ENCODE assay signal across 8 cellular contexts in genomic region chr2:208820289-208820688, GRCh38.
DNase-seq lines count a peak whose midpoint lies in the region; ATAC-seq, FAIRE-seq and TF ChIP-seq lines count a peak whose summit lies in the region.

No MANE protein-coding gene starts in this region.

- H3K79me1 ChIP-seq in H1 (ENCODE audit: low read depth, low read length): no peaks in the 10 kb centered on the region

- H3K9ac ChIP-seq in H1 (replicated peaks in 1 of 4; ENCODE audit: extremely low read depth in 1 of 4, low read depth in 3 of 4, low read length in 3 of 4): no peak overlapping the region

- no peak overlapping the region for H4K8ac ChIP-seq in H1 (ENCODE audit: extremely low read depth, insufficient read depth, low read length)

- H3K14ac ChIP-seq in H1 (ENCODE audit: insufficient read length): no peak overlapping the region

- H2BK20ac ChIP-seq in H1 (ENCODE audit: low read length): no peak overlapping the region

- no peak overlapping the region for H4K5ac ChIP-seq in H1 (ENCODE audit: insufficient read length, low read depth, low read length)

- no peak overlapping the region for H3K4me3 Mint-ChIP-seq in natural killer cell

- H3K18ac ChIP-seq in H1 (ENCODE audit: extremely low read depth, low read length): no peak overlapping the region

- no peak overlapping the region for H2BK12ac ChIP-seq in H1 (ENCODE audit: low read depth, low read length)

- H2BK5ac ChIP-seq in H1 (ENCODE audit: low read depth, low read length): no peak overlapping the region

- H3K4me1 ChIP-seq in H1 (replicated peaks in 1 of 4; ENCODE audit: control insufficient read depth in 3 of 4, insufficient read depth in 4 of 4, low read length in 3 of 4): no peaks in the 10 kb centered on the region

- H3K9me3 Mint-ChIP-seq in natural killer cell: peaks cover 0 to 8% of the 10 kb centered on the region in 2 donors

- DNase-seq in GM10248 (ENCODE audit: extremely low spot score) (no peak), HCEC 1CT (peak; percentile 1), NCI-H1694 treated with DMSO at 0.1 percent for 48 hours (lab: John Stamatoyannopoulos, UW) (peak; percentile 79), H1 (ENCODE audit: low read depth in 1 of 2, low spot score in 2 of 2) (no peak), DMS79 (lab: John Stamatoyannopoulos, UW) (no peak), mucosa of gallbladder (ENCODE audit: low spot score) (no peak), natural killer cell (no peak)

- no peak overlapping the region for H3K27ac Mint-ChIP-seq in natural killer cell

- no peak overlapping the region for H3K4ac ChIP-seq in H1 (replicated peaks; ENCODE audit: insufficient read length, low read depth, low read length)

- H3K79me2 ChIP-seq in H1 (ENCODE audit: control insufficient read depth in 1 of 2, insufficient read depth in 2 of 2, low read length in 2 of 2): no peaks in the 10 kb centered on the region

- intact Hi-C loops in natural killer cell (cut with micrococcal nuclease): no loop called here

- H4K91ac ChIP-seq in H1 (replicated peaks; ENCODE audit: insufficient read length, low read length): no peak overlapping the region

- no peak for TF ChIP-seq EP300 in H1 (IDR thresholded peaks at IDR 0.05; ENCODE audit: borderline replicate concordance in 1 of 2, low read depth in 2 of 2, low read length in 2 of 2)

- H2AK5ac ChIP-seq in H1 (ENCODE audit: low read depth, low read length): no peak overlapping the region

- H2AFZ ChIP-seq in H1 (ENCODE audit: low read length): no peak overlapping the region

- no peak overlapping the region for H2BK15ac ChIP-seq in H1 (ENCODE audit: low read length)

- H3K9me3 ChIP-seq in H1 (ENCODE audit: insufficient read depth in 2 of 2, low read depth in 1 of 2, low read length in 1 of 2): no peaks in the 10 kb centered on the region

- no peaks in the 10 kb centered on the region for H3K4me1 Mint-ChIP-seq in natural killer cell

- no peak overlapping the region for H3K4me3 ChIP-seq in H1 (ENCODE audit: extremely low read depth in 1 of 4, insufficient read depth in 2 of 4, low read depth in 3 of 4, low read length in 4 of 4)

- peak; percentile 28 for TF ChIP-seq CTCF in GM10248 (IDR thresholded peaks at IDR 0.05; ENCODE audit: control extremely low read depth, extremely low read depth, low read depth, missing control alignments)
- peak in 2 of 3 experiments; percentile 16 to 41; a peak in 2 of 4 replicates for TF ChIP-seq CTCF in H1 (IDR thresholded peaks at IDR 0.05; ENCODE audit: control extremely low read depth in 1 of 3, insufficient read depth in 1 of 3, low read depth in 1 of 3, low read length in 3 of 3)
- TF ChIP-seq CTCF in natural killer cell (IDR thresholded peaks at IDR 0.05): no peak

- no peaks in the 10 kb centered on the region for H3K27me3 ChIP-seq in H1 (replicated peaks in 1 of 4; ENCODE audit: control insufficient read depth in 3 of 4, extremely low read depth in 1 of 4, insufficient read depth in 3 of 4, low read length in 3 of 4)

- H3K23ac ChIP-seq in H1 (ENCODE audit: insufficient read length): no peak overlapping the region

- ATAC-seq in GM21528 (IDR thresholded peaks at IDR 0.05; ENCODE audit: low FRiP score, unreplicated experiment) (no peak), natural killer cell (no peak)

- no peak overlapping the region for H3K4me2 ChIP-seq in H1 (ENCODE audit: insufficient read depth in 1 of 2, low read depth in 2 of 2, low read length in 2 of 2)

- no peak overlapping the region for H3K56ac ChIP-seq in H1 (replicated peaks; ENCODE audit: insufficient read length, low read depth, low read length)

- H2BK120ac ChIP-seq in H1 (replicated peaks; ENCODE audit: low read depth, low read length): no peak overlapping the region

- TF ChIP-seq POLR2A in H1 (IDR thresholded peaks at IDR 0.05; ENCODE audit: control extremely low read depth in 1 of 2, low read depth in 2 of 2, low read length in 2 of 2): no peak

- no peaks in the 10 kb centered on the region for H3K36me3 ChIP-seq in H1 (ENCODE audit: control insufficient read depth in 2 of 4, insufficient read depth in 4 of 4, low read length in 3 of 4)

- CTCF ChIA-PET in GM10248 (lab: Yijun Ruan, JAX): interaction anchor here (1.8 to 2.6 kb wide), 2 partner anchors 9 to 13 kb away, joined by 5 read pairs; no protein-coding TSS in a partner anchor
- CTCF ChIA-PET in H1 (lab: Charles Lee; ENCODE audit: partially characterized antibody): interaction anchor here (0.7 to 2.0 kb wide), 15 partner anchors 9 to 1445 kb away, joined by 3 to 18 read pairs (median 4); no protein-coding TSS in a partner anchor

- POLR2A ChIA-PET in GM10248 (lab: Yijun Ruan, JAX): no interaction called here
- POLR2A ChIA-PET in H1 (lab: Charles Lee; ENCODE audit: partially characterized antibody): no interaction called here

- FAIRE-seq in H1 (lab: Jason Lieb, UNC): peak; percentile 19

- no peaks in the 10 kb centered on the region for H4K20me1 ChIP-seq in H1 (replicated peaks in 1 of 2; ENCODE audit: control insufficient read depth in 1 of 2, insufficient read depth in 2 of 2, low read length in 2 of 2)

- no peaks in the 10 kb centered on the region for H3K36me3 Mint-ChIP-seq in natural killer cell

- no peak overlapping the region for H3K27ac ChIP-seq in H1 (ENCODE audit: low read depth, low read length)

- TF ChIP-seq RAD21 in H1 (IDR thresholded peaks at IDR 0.05 in 1 of 2, conservative IDR thresholded peaks at IDR 0.05 in 1 of 2; ENCODE audit: low read depth in 2 of 2, low read length in 2 of 2): peak; percentile 71 to 75

- no peaks in the 10 kb centered on the region for H3K23me2 ChIP-seq in H1 (ENCODE audit: low read depth, low read length)

- H3K27me3 Mint-ChIP-seq in natural killer cell (ENCODE audit: low read depth in 2 of 2): no peaks in the 10 kb centered on the region

TF ChIP-seq in H1, 55 proteins besides CTCF, POLR2A, EP300 and RAD21:
- TF ChIP-seq CTBP2 (IDR thresholded peaks at IDR 0.05; ENCODE audit: borderline replicate concordance, insufficient read depth, insufficient read length, low read length): no peak
- no peak for TF ChIP-seq CREB1 (IDR thresholded peaks at IDR 0.05)
- TF ChIP-seq ZNF274 (IDR thresholded peaks at IDR 0.05; ENCODE audit: borderline replicate concordance, extremely low read depth, low read length): no peak
- no peak for TF ChIP-seq CEBPB (IDR thresholded peaks at IDR 0.05; ENCODE audit: low read depth, low read length)
- no peak for TF ChIP-seq FOSL1 (IDR thresholded peaks at IDR 0.05; ENCODE audit: insufficient read depth, low read depth, low read length)
- no peak for TF ChIP-seq RFX5 (IDR thresholded peaks at IDR 0.05; ENCODE audit: borderline replicate concordance, low read depth, low read length)
- no peak for TF ChIP-seq USF2 (IDR thresholded peaks at IDR 0.05; ENCODE audit: low read length)
- no peak for TF ChIP-seq EGR1 (IDR thresholded peaks at IDR 0.05; ENCODE audit: borderline replicate concordance, low read depth, low read length)
- TF ChIP-seq, protein P1, sequence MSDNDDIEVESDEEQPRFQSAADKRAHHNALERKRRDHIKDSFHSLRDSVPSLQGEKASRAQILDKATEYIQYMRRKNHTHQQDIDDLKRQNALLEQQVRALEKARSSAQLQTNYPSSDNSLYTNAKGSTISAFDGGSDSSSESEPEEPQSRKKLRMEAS (IDR thresholded peaks at IDR 0.05): no peak

Comparison
In these comparisons a context has a peak if more than half of its experiments do, and no peak if none do; other contexts are left out.
1. DNase-seq: peak in HCEC 1CT (single experiment) and NCI-H1694 treated with DMSO at 0.1 percent for 48 hours (single experiment); none in GM10248 (single experiment), H1 (0 of 2), DMS79 (single experiment), mucosa of gallbladder (single experiment) and natural killer cell (single experiment).